Comparison of ENCODE assay signal across 1 cellular context in genomic region chr15:71549100-71549499, GRCh38.
TF ChIP-seq lines count a peak whose summit lies in the region.

No MANE protein-coding gene starts in this region.

TF ChIP-seq in WTC11, 78 proteins besides CTCF, POLR2A, EP300 and RAD21 (continued from another document):
- no peak for TF ChIP-seq STAT6 (CRISPR knock-in tag; conservative IDR thresholded peaks at IDR 0.05; ENCODE audit: low read depth)
- TF ChIP-seq CREB1 (CRISPR knock-in tag; IDR thresholded peaks at IDR 0.05): no peak
TF ChIP-seq in WTC11: peak in this region for 0.
